In the genomic region with DNA sequence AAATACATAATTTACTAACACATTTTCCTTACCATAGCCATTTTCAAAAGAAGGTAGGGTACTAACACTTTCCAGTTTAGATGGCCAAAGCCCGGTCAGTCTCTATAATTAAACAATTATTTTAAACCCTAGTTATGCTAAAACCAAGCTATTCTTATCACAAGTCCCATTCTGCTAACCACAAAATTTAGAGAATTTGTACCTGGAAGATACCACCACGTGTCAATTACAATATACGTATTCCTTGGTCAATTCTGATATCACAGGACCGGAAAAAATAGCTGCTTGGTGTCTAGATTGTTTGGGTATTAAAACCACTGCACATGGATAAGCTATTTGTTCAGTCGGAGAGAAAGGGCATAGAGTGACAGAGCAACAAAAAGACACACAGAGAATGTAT, we compare ENCODE assay signal across 19 cellular contexts.
"Had no signal": no experiment of that assay in that cellular context is flagged by ENCODE, and none has a peak within 500 bp of the region (broad histone marks: within the 10 kb centered on the region; RNA-seq: fewer than 3 reads in every experiment).

No MANE protein-coding gene starts in this region.

- H3K9me3 ChIP-seq: ovary, right lobe of liver, suprapubic skin, vagina had no signal

- H3K4me3 ChIP-seq: ovary, right lobe of liver, suprapubic skin, vagina had no signal

- H3K4me3 Mint-ChIP-seq: natural killer cell; stimulated activated effector memory CD8-positive, alpha-beta T cell treated with anti-CD3 and anti-CD28 coated beads, Interleukin-12 subunit alpha, Interleukin-12 subunit beta, amount 100 ng/mL, for 72 hours had no signal

- H3K9me3 Mint-ChIP-seq: natural killer cell; stimulated activated effector memory CD8-positive, alpha-beta T cell treated with anti-CD3 and anti-CD28 coated beads, Interleukin-12 subunit alpha, Interleukin-12 subunit beta, amount 100 ng/mL, for 72 hours had no signal

- H3K36me3 ChIP-seq: ovary had no signal

- ATAC-seq: natural killer cell; right lobe of liver; stimulated activated effector memory CD8-positive, alpha-beta T cell treated with anti-CD3 and anti-CD28 coated beads, Interleukin-12 subunit alpha, Interleukin-12 subunit beta, amount 100 ng/mL, for 72 hours had no signal

- H3K4me1 ChIP-seq: right lobe of liver, suprapubic skin, vagina had no signal

- H3K27me3 ChIP-seq: ovary, right lobe of liver, suprapubic skin, vagina had no signal

- H3K27ac ChIP-seq: ovary, right lobe of liver, suprapubic skin, vagina had no signal

- DNase-seq: cerebellar nuclear complex; cortex of kidney; mesendoderm; midbrain; natural killer cell; occipital lobe; ovary; posterior cingulate gyrus; retina; right lobe of liver; stimulated activated CD4-positive, alpha-beta T cell treated with anti-CD3 and anti-CD28 coated beads, Interleukin-2, amount 100 ng/mL, for 24 hours; stimulated activated CD4-positive, alpha-beta T cell treated with anti-CD3 and anti-CD28 coated beads, Interleukin-4, amount 100 ng/mL, for 24 hours; stimulated activated naive CD4-positive, alpha-beta T cell treated with Interleukin-2 at 50 U/mL for 16 hours; trophoblast cell had no signal

- H3K27ac Mint-ChIP-seq: stimulated activated effector memory CD8-positive, alpha-beta T cell treated with anti-CD3 and anti-CD28 coated beads, Interleukin-12 subunit alpha, Interleukin-12 subunit beta, amount 100 ng/mL, for 72 hours had no signal

- FAIRE-seq: frontal cortex, keratinocyte had no signal

- H3K4me1 Mint-ChIP-seq: stimulated activated effector memory CD8-positive, alpha-beta T cell treated with anti-CD3 and anti-CD28 coated beads, Interleukin-12 subunit alpha, Interleukin-12 subunit beta, amount 100 ng/mL, for 72 hours had no signal
